14 cellular contexts compared by ENCODE assay signal in the genomic region with DNA sequence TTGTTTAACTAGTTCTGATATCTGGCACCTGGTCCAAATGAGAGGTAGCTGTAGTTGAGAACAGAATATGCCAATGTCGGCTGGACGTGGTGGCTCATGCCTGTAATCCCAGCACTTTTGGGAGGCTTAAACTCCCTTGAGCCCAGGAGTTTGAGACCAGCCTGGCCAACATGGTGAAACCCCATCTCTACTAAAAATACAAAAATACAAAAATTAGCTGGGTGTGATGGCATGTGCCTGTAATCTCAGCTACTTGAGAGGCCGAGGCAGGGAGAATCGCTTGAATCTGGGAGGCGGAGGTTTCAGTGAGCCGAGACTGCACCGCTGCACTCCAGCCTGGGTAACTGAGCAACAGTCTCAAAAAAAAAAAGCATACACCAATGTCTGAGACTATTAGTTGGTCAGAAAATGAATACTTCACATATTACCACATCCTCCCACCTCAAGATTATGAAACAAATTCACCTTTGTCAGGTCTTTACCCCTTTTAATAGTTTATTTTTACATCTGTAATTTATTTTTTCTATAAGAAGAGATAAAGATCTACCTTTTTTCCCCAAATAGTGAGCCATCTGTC. TPM values are rescaled to one million over a fixed set of nuclear protein-coding genes. Genes with fewer than 3 reads are reported as not detected.
DNase-seq lines count a peak whose midpoint lies in the region; ATAC-seq, FAIRE-seq and TF ChIP-seq lines count a peak whose summit lies in the region.
"Had no signal": no experiment of that assay in that cellular context is flagged by ENCODE, and none has a peak within 500 bp of the region (broad histone marks: within the 10 kb centered on the region; RNA-seq: fewer than 3 reads in every experiment).

No MANE protein-coding gene starts in this region.

- H3K27me3 ChIP-seq in left lung: no peaks in the 10 kb centered on the region
- H3K27me3 ChIP-seq: BE2C, tibial artery had no signal

- H3K4me1 Mint-ChIP-seq in CD14-positive monocyte (peaks cover 10% of the 10 kb centered on the region), T-cell (peaks cover 75 to 80% (median 76%) of the 10 kb centered on the region in 3 donors), osteocyte (ENCODE audit: unreplicated experiment) (peaks cover 5% of the 10 kb centered on the region)

- POLR2A ChIA-PET in T-cell (lab: Charles Lee): interaction anchor here in 1 of 2 donors (0.7 kb wide), 1 partner anchor 23 kb away, joined by 4 read pairs; no protein-coding TSS in a partner anchor

- peak overlapping the region in 1 of 2 donors; percentile 33 for H3K27ac ChIP-seq in left lung
- H3K27ac ChIP-seq: tibial artery had no signal

- peak overlapping the region in 6 of 7 donors; percentile 3 to 90 (median 47) for H3K27ac Mint-ChIP-seq in CD14-positive monocyte
- peak overlapping the region; percentile 48 to 76 for H3K27ac Mint-ChIP-seq in T-cell
- no peak overlapping the region for H3K27ac Mint-ChIP-seq in osteocyte (ENCODE audit: unreplicated experiment)

- peaks cover 29 to 42% of the 10 kb centered on the region in 2 donors for H3K36me3 Mint-ChIP-seq in CD14-positive monocyte
- H3K36me3 Mint-ChIP-seq in T-cell: peaks cover 36% of the 10 kb centered on the region
- H3K36me3 Mint-ChIP-seq in osteocyte (ENCODE audit: unreplicated experiment): peaks cover 19% of the 10 kb centered on the region

- CTCF ChIA-PET in T-cell (lab: Charles Lee): interaction anchor here in 1 of 2 donors (0.5 to 0.6 kb wide), 2 partner anchors 9 to 50 kb away, joined by 3 to 8 read pairs; no protein-coding TSS in a partner anchor

- TF ChIP-seq CTCF in CD14-positive monocyte (IDR thresholded peaks at IDR 0.05) (no peak), left lung (IDR thresholded peaks at IDR 0.05) (no peak), osteocyte (IDR thresholded peaks at IDR 0.05) (no peak)

- H3K9me3 Mint-ChIP-seq in CD14-positive monocyte: no peaks in the 10 kb centered on the region
- no peaks in the 10 kb centered on the region for H3K9me3 Mint-ChIP-seq in T-cell
- peaks cover 5% of the 10 kb centered on the region for H3K9me3 Mint-ChIP-seq in osteocyte (ENCODE audit: unreplicated experiment)

- no peaks in the 10 kb centered on the region for H3K9me3 ChIP-seq in left lung
- H3K9me3 ChIP-seq: BE2C, tibial artery had no signal

- H3K36me3 ChIP-seq in left lung: peaks cover 0 to 28% of the 10 kb centered on the region in 2 donors

- H3K4me1 ChIP-seq in left lung: peaks cover 3 to 40% of the 10 kb centered on the region in 2 donors

- no peak overlapping the region for H3K4me3 ChIP-seq in left lung
- H3K4me3 ChIP-seq: tibial artery had no signal

- intact Hi-C loops in CD14-positive monocyte (cut with micrococcal nuclease): no loop called here
- intact Hi-C loops in left lung (cut with DNase I): no loop called here

- FAIRE-seq in GM18507 (lab: Jason Lieb, UNC): peak; percentile 5

- H3K27me3 Mint-ChIP-seq in CD14-positive monocyte (ENCODE audit: low read depth in 3 of 3) (no peaks in the 10 kb centered on the region), T-cell (no peaks in the 10 kb centered on the region), osteocyte (ENCODE audit: unreplicated experiment) (no peaks in the 10 kb centered on the region)

- H3K4me3 Mint-ChIP-seq in CD14-positive monocyte (no peak overlapping the region), T-cell (peak overlapping the region; percentile 49 to 63 (median 56)), osteocyte (ENCODE audit: unreplicated experiment) (no peak overlapping the region)

- peak in 2 of 4 experiments; percentile 40 to 51 for ATAC-seq in T-cell (replicated peaks in 1 of 4)
- peak; percentile 46 for ATAC-seq in left lung

- DNase-seq in CD14-positive monocyte (ENCODE audit: low spot score): no peak
- DNase-seq in GM18507 (ENCODE audit: extremely low spot score, insufficient read length, low read depth): no peak
- DNase-seq in T-cell: peak in 1 of 34 experiments; percentile 9
- no peak for DNase-seq in left lung
- DNase-seq in osteocyte (ENCODE audit: extremely low spot score, unreplicated experiment): no peak
- no peak for DNase-seq in iPS-NIHi7 (ENCODE audit: extremely low spot score)
- DNase-seq in iPS-NIHi11 (ENCODE audit: low spot score): no peak
- no peak for DNase-seq in DMS53 (lab: John Stamatoyannopoulos, UW)
- DNase-seq: amniotic stem cell, BE2C, DMS79 treated with DMSO at 0.1 percent for 48 hours, kidney glomerular epithelial cell, NCI-H1092 treated with DMSO at 0.1 percent for 48 hours, tibial artery had no signal

RNA-seq across cellular contexts. Expression of gene EPC1, which starts 38.8 kb away (rescaled TPM):
- polyA plus RNA-seq in CD14-positive monocyte: 10 to 100 TPM; 28.3 to 31.0 TPM
- total RNA-seq in T-cell (100 to 1,000 TPM in 3 of 5 donors, 10 to 100 TPM in 2; 88.0 to 161 (median 101) TPM), left lung (10 to 100 TPM; 27.0 to 40.1 TPM), osteocyte (35.5 and 37.8 TPM in 2 replicates)

Comparison
In these comparisons a context has a peak if more than half of its experiments do, and no peak if none do; other contexts are left out.
1. H3K4me3 Mint-ChIP-seq: peak in T-cell (3 of 3); none in CD14-positive monocyte (0 of 2) and osteocyte (single experiment).